Comparison of ENCODE assay signal across 8 cellular contexts in genomic region chr2:56749152-56749752, GRCh38.
DNase-seq lines count a peak whose midpoint lies in the region; ATAC-seq and TF ChIP-seq lines count a peak whose summit lies in the region.

No MANE protein-coding gene starts in this region.

- CTCF ChIA-PET in CD8-positive, alpha-beta T cell (lab: Charles Lee): no interaction called here

- no peaks in the 10 kb centered on the region for H3K36me3 ChIP-seq in esophagus muscularis mucosa
- H3K36me3 ChIP-seq in CD8-positive, alpha-beta T cell (ENCODE audit: insufficient read depth, low read length): no peaks in the 10 kb centered on the region

- no peak overlapping the region for H3K4me3 Mint-ChIP-seq in CD8-positive, alpha-beta T cell
- H3K4me3 Mint-ChIP-seq in T-helper 2 cell treated with Interferon-gamma antibody and Interleukin-4, amounts not matched to agents 5 μg/mL and 100 μg/mL, for 36 hours: no peak overlapping the region

- peak in 2 of 3 experiments; percentile 24 to 40 for TF ChIP-seq CTCF in esophagus muscularis mucosa (IDR thresholded peaks at IDR 0.05)
- TF ChIP-seq CTCF in CD8-positive, alpha-beta T cell (IDR thresholded peaks at IDR 0.05): no peak

- H3K27ac Mint-ChIP-seq in CD8-positive, alpha-beta T cell: no peak overlapping the region
- no peak overlapping the region for H3K27ac Mint-ChIP-seq in T-helper 2 cell treated with Interferon-gamma antibody and Interleukin-4, amounts not matched to agents 5 μg/mL and 100 μg/mL, for 36 hours

- DNase-seq in GM03348 (ENCODE audit: low spot score): peak; percentile 33
- DNase-seq in NCI-H526 treated with DMSO at 0.1 percent for 48 hours (lab: John Stamatoyannopoulos, UW): peak; percentile 30
- no peak for DNase-seq in esophagus muscularis mucosa (ENCODE audit: extremely low spot score)
- peak; percentile 10 for DNase-seq in pulmonary artery endothelial cell (ENCODE audit: low read depth, low spot score)
- no peak for DNase-seq in nucleus accumbens (lab: John Stamatoyannopoulos, UW)
- DNase-seq in CD8-positive, alpha-beta T cell: no peak
- no peak for DNase-seq in T-helper 2 cell treated with Interferon-gamma antibody and Interleukin-4, amounts not matched to agents 5 μg/mL and 100 μg/mL, for 36 hours (ENCODE audit: low spot score)

- no peaks in the 10 kb centered on the region for H3K4me1 ChIP-seq in esophagus muscularis mucosa
- H3K4me1 ChIP-seq in CD8-positive, alpha-beta T cell (ENCODE audit: insufficient read depth, low read length): no peaks in the 10 kb centered on the region

- peak; percentile 61 for ATAC-seq in HG02610 (IDR thresholded peaks at IDR 0.05; ENCODE audit: unreplicated experiment)
- no peak for ATAC-seq in CD8-positive, alpha-beta T cell

- H3K4me1 Mint-ChIP-seq in CD8-positive, alpha-beta T cell (ENCODE audit: low read depth): no peaks in the 10 kb centered on the region
- H3K4me1 Mint-ChIP-seq in T-helper 2 cell treated with Interferon-gamma antibody and Interleukin-4, amounts not matched to agents 5 μg/mL and 100 μg/mL, for 36 hours (ENCODE audit: low read depth): no peaks in the 10 kb centered on the region

- POLR2A ChIA-PET in CD8-positive, alpha-beta T cell (lab: Charles Lee): no interaction called here

- H3K9me3 ChIP-seq in esophagus muscularis mucosa: no peaks in the 10 kb centered on the region
- H3K9me3 ChIP-seq in CD8-positive, alpha-beta T cell (ENCODE audit: low read length): no peaks in the 10 kb centered on the region

- H3K27ac ChIP-seq in esophagus muscularis mucosa (replicated peaks in 1 of 4): no peak overlapping the region
- no peak overlapping the region for H3K27ac ChIP-seq in CD8-positive, alpha-beta T cell (ENCODE audit: low read depth, low read length)

- no peaks in the 10 kb centered on the region for H3K27me3 Mint-ChIP-seq in CD8-positive, alpha-beta T cell (ENCODE audit: low read depth)
- no peaks in the 10 kb centered on the region for H3K27me3 Mint-ChIP-seq in T-helper 2 cell treated with Interferon-gamma antibody and Interleukin-4, amounts not matched to agents 5 μg/mL and 100 μg/mL, for 36 hours (ENCODE audit: low read depth)

- TF ChIP-seq POLR2A in esophagus muscularis mucosa (IDR thresholded peaks at IDR 0.05; ENCODE audit: low read depth): no peak

- no peak overlapping the region for H3K4me3 ChIP-seq in esophagus muscularis mucosa
- H3K4me3 ChIP-seq in CD8-positive, alpha-beta T cell (ENCODE audit: low read depth, low read length): no peak overlapping the region

- intact Hi-C loops in esophagus muscularis mucosa (cut with DNase I): loop anchor here (10.0 kb wide), 1 partner anchor 564 kb away; the partner anchor contains the start of gene CCDC85A
- intact Hi-C loops in CD8-positive, alpha-beta T cell (cut with DNase I, micrococcal nuclease): no loop called here

- 30% methylated on average over 2 of the region's 2 CpGs for WGBS in esophagus muscularis mucosa

- H3K27me3 ChIP-seq in esophagus muscularis mucosa: no peaks in the 10 kb centered on the region
- no peaks in the 10 kb centered on the region for H3K27me3 ChIP-seq in CD8-positive, alpha-beta T cell (ENCODE audit: insufficient read depth, low read length)

- H3K36me3 Mint-ChIP-seq in CD8-positive, alpha-beta T cell: no peaks in the 10 kb centered on the region
- no peaks in the 10 kb centered on the region for H3K36me3 Mint-ChIP-seq in T-helper 2 cell treated with Interferon-gamma antibody and Interleukin-4, amounts not matched to agents 5 μg/mL and 100 μg/mL, for 36 hours (ENCODE audit: low read depth)

- TF ChIP-seq EP300 in esophagus muscularis mucosa (IDR thresholded peaks at IDR 0.05): no peak

- peaks cover 3% of the 10 kb centered on the region for H3K9me3 Mint-ChIP-seq in CD8-positive, alpha-beta T cell
- H3K9me3 Mint-ChIP-seq in T-helper 2 cell treated with Interferon-gamma antibody and Interleukin-4, amounts not matched to agents 5 μg/mL and 100 μg/mL, for 36 hours: no peaks in the 10 kb centered on the region

Comparison
In these comparisons a context has a peak if more than half of its experiments do, and no peak if none do; other contexts are left out.
1. DNase-seq: peak in GM03348 (single experiment), NCI-H526 treated with DMSO at 0.1 percent for 48 hours (single experiment) and pulmonary artery endothelial cell (single experiment); none in esophagus muscularis mucosa (single experiment), nucleus accumbens (0 of 56), CD8-positive, alpha-beta T cell (0 of 7) and T-helper 2 cell treated with Interferon-gamma antibody and Interleukin-4, amounts not matched to agents 5 μg/mL and 100 μg/mL, for 36 hours (single experiment).